Comparison of ENCODE assay signal across 25 cellular contexts in genomic region chr11:42482822-42483221, GRCh38.
"Had no signal": no experiment of that assay in that cellular context is flagged by ENCODE, and none has a peak within 500 bp of the region (broad histone marks: within the 10 kb centered on the region; RNA-seq: fewer than 3 reads in every experiment).

No MANE protein-coding gene starts in this region.

- H3K9me3 ChIP-seq: esophagus squamous epithelium, lower lobe of right lung had no signal

- H3K79me2 ChIP-seq: hepatocyte had no signal

- ATAC-seq: esophagus mucosa; gastroesophageal sphincter; heart left ventricle; left cardiac atrium; left lung; left ventricle myocardium superior; lower lobe of right lung; naive thymus-derived CD4-positive, alpha-beta T cell had no signal

- H2AFZ ChIP-seq: hepatocyte had no signal

- H3K4me1 ChIP-seq: esophagus squamous epithelium, gastroesophageal sphincter, heart left ventricle, left lung, lower lobe of right lung had no signal

- DNase-seq: dermis blood vessel endothelial cell; dorsolateral prefrontal cortex; effector CD4-positive, alpha-beta T cell; effector memory CD4-positive, alpha-beta T cell; erythroblast; esophagus squamous epithelium; foreskin fibroblast; heart left ventricle; hypothalamus; immature natural killer cell; islet precursor cell; kidney; kidney glomerular epithelial cell; left cardiac atrium; left lung; left ventricle myocardium superior; lower lobe of right lung; mesendoderm; midbrain; naive thymus-derived CD4-positive, alpha-beta T cell had no signal

- H3K36me3 ChIP-seq: esophagus squamous epithelium, gastroesophageal sphincter, heart left ventricle, left lung, lower lobe of right lung had no signal

- H3K4me2 ChIP-seq: hepatocyte had no signal

- H3K27ac ChIP-seq: coronary artery, dorsolateral prefrontal cortex, epithelial cell of prostate, esophagus squamous epithelium, gastroesophageal sphincter, heart left ventricle, hepatocyte, left lung, lower lobe of right lung had no signal

- H3K27me3 ChIP-seq: dorsolateral prefrontal cortex, esophagus squamous epithelium, gastroesophageal sphincter, heart left ventricle, hepatocyte, left lung had no signal

- H3K4me3 ChIP-seq: coronary artery, dorsolateral prefrontal cortex, esophagus squamous epithelium, gastroesophageal sphincter, heart left ventricle, hepatocyte, left lung, lower lobe of right lung had no signal
